In genomic region chr21:16928439-16928838, GRCh38 we compare ENCODE assay signal across 11 cellular contexts.
"Had no signal": no experiment of that assay in that cellular context is flagged by ENCODE, and none has a peak within 500 bp of the region (broad histone marks: within the 10 kb centered on the region; RNA-seq: fewer than 3 reads in every experiment).

No MANE protein-coding gene starts in this region.

- H3K4me3 ChIP-seq: GM23248, GM23338, HAP-1 had no signal

- H3K9me3 Mint-ChIP-seq: GM23338, H9 had no signal

- FAIRE-seq: H1, H54 had no signal

- ATAC-seq: GM23338, HCT116 had no signal

- H3K9me3 ChIP-seq: HAP-1 had no signal

- H2AFZ ChIP-seq: GM23248, GM23338 had no signal

- H3K9ac ChIP-seq: GM23248 had no signal

- H3K36me3 ChIP-seq: HAP-1 had no signal

- DNase-seq: GM23248, GOT3, H7, H9, HCEC 1CT, HFFc6 had no signal

- H3K4me3 Mint-ChIP-seq: GM23338, H9, HFFc6 had no signal

- H3K4me2 ChIP-seq: GM23338 had no signal

- H3K27ac ChIP-seq: GM23248 had no signal
